10 cellular contexts compared by ENCODE assay signal in genomic region chr3:144128117-144128892, GRCh38.
DNase-seq lines count a peak whose midpoint lies in the region; ATAC-seq and TF ChIP-seq lines count a peak whose summit lies in the region.
"Had no signal": no experiment of that assay in that cellular context is flagged by ENCODE, and none has a peak within 500 bp of the region (broad histone marks: within the 10 kb centered on the region; RNA-seq: fewer than 3 reads in every experiment).

No MANE protein-coding gene starts in this region.

- no peak overlapping the region for H2AFZ ChIP-seq in OCI-LY3 (ENCODE audit: low read depth, low read length)

- H3K9me3 ChIP-seq in OCI-LY3 (ENCODE audit: insufficient read depth, low read length) (0 out of 2 replicates have a peak, but pooled peaks cover 6% of the 10 kb centered on the region), aorta (ENCODE audit: control insufficient read depth, low read length) (peaks cover 1% of the 10 kb centered on the region)

- H3K9ac ChIP-seq in OCI-LY3 (ENCODE audit: low read length) = peak overlapping the region; percentile 17; the same call in 1 of the 2 replicates

- ATAC-seq in HG03039 (IDR thresholded peaks at IDR 0.05; ENCODE audit: unreplicated experiment) (peak; percentile 98), aorta (ENCODE audit: low FRiP score) (no peak)

- peak overlapping the region; percentile 79 for H3K4me2 ChIP-seq in OCI-LY3 (ENCODE audit: low read length)

- H3K27me3 ChIP-seq in OCI-LY3 (ENCODE audit: low read depth, low read length) (no peaks in the 10 kb centered on the region), aorta (ENCODE audit: control insufficient read depth in 1 of 2, insufficient read depth in 2 of 2, low read length in 1 of 2) (no peaks in the 10 kb centered on the region)

- H4K20me1 ChIP-seq in OCI-LY3 (ENCODE audit: insufficient read depth, low read length) = no peaks in the 10 kb centered on the region

- DNase-seq in activated gamma-delta T cell treated with Interleukin-2 at 50 U/mL for 16 hours (peak; percentile 4), activated gamma-delta T cell (lab: John Stamatoyannopoulos, UW) (no peak), aorta (no peak), HK-2 (ENCODE audit: unreplicated experiment) (no peak), activated T-cell treated with anti-CD3 and anti-CD28 coated beads for 4 hours (no peak), A172 (ENCODE audit: low spot score) (no peak)
- DNase-seq: activated effector memory CD4-positive, alpha-beta T cell treated with anti-CD3 and anti-CD28 coated beads, Interleukin-2, amount 50 U/mL, for 16 hours; islet precursor cell had no signal

- H3K27ac ChIP-seq in OCI-LY3 (ENCODE audit: low read length) = no peak overlapping the region
- peak overlapping the region in 1 of 2 donors; percentile 14 for H3K27ac ChIP-seq in aorta (ENCODE audit: low read depth in 1 of 2, low read length in 2 of 2)

- H3K36me3 ChIP-seq in OCI-LY3 (replicated peaks; ENCODE audit: low read depth, low read length) (peaks cover 3% of the 10 kb centered on the region), aorta (ENCODE audit: control insufficient read depth in 1 of 2, insufficient read depth in 2 of 2, low read length in 1 of 2) (no peaks in the 10 kb centered on the region)

- 21 to 22% methylated on average over 6 of the region's 6 CpGs for WGBS in aorta, 2 donors

- H3K4me1 ChIP-seq in OCI-LY3 (ENCODE audit: low read length) (peaks cover 16% of the 10 kb centered on the region), aorta (ENCODE audit: control insufficient read depth in 1 of 2, insufficient read depth in 2 of 2, low read length in 2 of 2) (no peaks in the 10 kb centered on the region)

- no peak for TF ChIP-seq CTCF in OCI-LY3 (IDR thresholded peaks at IDR 0.05; ENCODE audit: low read depth, low read length)

- no peaks in the 10 kb centered on the region for H3K79me2 ChIP-seq in OCI-LY3 (ENCODE audit: low read length)

- intact Hi-C loops in aorta (cut with DNase I) = no loop called here

- peak overlapping the region; percentile 61 for H3K4me3 ChIP-seq in OCI-LY3 (ENCODE audit: low read length)
- peak overlapping the region; percentile 24 to 31 for H3K4me3 ChIP-seq in aorta (ENCODE audit: low read length in 2 of 2)
